21 cellular contexts compared by ENCODE assay signal in the genomic region with DNA sequence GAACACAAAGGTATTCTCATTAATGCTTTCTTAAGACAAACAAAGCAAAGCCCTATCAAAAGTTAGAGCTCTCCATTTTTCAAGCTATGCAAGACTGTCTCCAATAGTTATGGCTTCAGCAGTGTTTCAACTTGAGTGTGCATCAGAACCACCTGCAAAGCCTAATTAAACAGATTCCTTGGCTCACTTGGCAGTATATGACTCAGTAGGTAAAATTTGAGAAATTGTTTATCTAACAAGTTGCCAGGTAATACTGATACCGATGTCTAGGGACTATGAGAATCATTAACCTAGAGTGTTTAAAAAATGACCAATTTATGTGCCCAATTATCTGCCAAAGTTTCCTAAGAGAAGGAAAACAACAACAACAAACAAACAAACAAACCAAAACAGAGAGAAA.
A peak's percentile ranks its signal among the peaks of the same experiment; 100 is the strongest.
DNase-seq lines count a peak whose midpoint lies in the region; ATAC-seq and TF ChIP-seq lines count a peak whose summit lies in the region.
"Had no signal": no experiment of that assay in that cellular context is flagged by ENCODE, and none has a peak within 500 bp of the region (broad histone marks: within the 10 kb centered on the region; RNA-seq: fewer than 3 reads in every experiment).

No MANE protein-coding gene starts in this region.

- H3K9me2 ChIP-seq in GM23338 (ENCODE audit: insufficient read depth): no peaks in the 10 kb centered on the region
- H3K9me2 ChIP-seq: SK-N-SH had no signal

- no peaks in the 10 kb centered on the region for H3F3A ChIP-seq in GM23338 (replicated peaks; ENCODE audit: low read depth)

- no peak overlapping the region for H3K4me3 Mint-ChIP-seq in GM23338
- no peak overlapping the region for H3K4me3 Mint-ChIP-seq in naive thymus-derived CD8-positive, alpha-beta T cell
- H3K4me3 Mint-ChIP-seq: CD14-positive monocyte had no signal

- peaks cover 45% of the 10 kb centered on the region for H3K9me3 Mint-ChIP-seq in GM23338
- peaks cover 0 to 9% (median 4%) of the 10 kb centered on the region in 9 donors for H3K9me3 Mint-ChIP-seq in naive thymus-derived CD8-positive, alpha-beta T cell

- H3K4me3 ChIP-seq in GM23338: no peak overlapping the region

- H3K27ac Mint-ChIP-seq in GM23338: no peak overlapping the region
- H3K27ac Mint-ChIP-seq in naive thymus-derived CD8-positive, alpha-beta T cell: peak overlapping the region in 1 of 10 donors; percentile 80

- TF ChIP-seq CTCF in GM23338 (conservative IDR thresholded peaks at IDR 0.05; ENCODE audit: low read depth in 2 of 2): no peak
- no peak for TF ChIP-seq CTCF in foreskin keratinocyte (conservative IDR thresholded peaks at IDR 0.05)

- H3K27me3 ChIP-seq in GM23338 (ENCODE audit: insufficient read depth) (no peaks in the 10 kb centered on the region), foreskin keratinocyte (no peaks in the 10 kb centered on the region)

- no peak for DNase-seq in GM23338 (ENCODE audit: low spot score)
- DNase-seq in LoVo (ENCODE audit: low spot score): peak; percentile 9
- peak; percentile 8 to 38 for DNase-seq in foreskin keratinocyte
- DNase-seq in NCI-H187 treated with DMSO at 0.1 percent for 48 hours (lab: John Stamatoyannopoulos, UW): no peak
- DNase-seq in naive thymus-derived CD8-positive, alpha-beta T cell: no peak
- DNase-seq in SK-N-DZ (ENCODE audit: low spot score): no peak
- DNase-seq: AML-193; DMS 273 treated with DMSO at 0.1 percent for 48 hours; GDM1; IMR-90; MM.1S; NCI-H1092; NCI-H2081 treated with DMSO at 0.1 percent for 48 hours; NCI-H446 treated with DMSO at 0.1 percent for 48 hours; NCI-H748 treated with DMSO at 0.1 percent for 48 hours; NK-92 treated with Interleukin-12 subunit alpha and Interleukin-12 subunit beta, amount 100 ng/mL, for 24 hours; OCI-M1; SHP77; SK-N-SH had no signal

- H3K27me3 Mint-ChIP-seq in GM23338 (ENCODE audit: insufficient read depth, low read depth, poor library complexity): peaks cover 1% of the 10 kb centered on the region
- H3K27me3 Mint-ChIP-seq in naive thymus-derived CD8-positive, alpha-beta T cell: no peaks in the 10 kb centered on the region

- 0 out of 2 replicates have a peak overlapping the region, but pooled peaks have one; percentile 7 for H2AFZ ChIP-seq in GM23338

- ATAC-seq in GM23338 (no peak), foreskin keratinocyte (no peak), GM21619 (IDR thresholded peaks at IDR 0.05; ENCODE audit: unreplicated experiment) (no peak)
- ATAC-seq in naive thymus-derived CD8-positive, alpha-beta T cell: no peak

- no peaks in the 10 kb centered on the region for H3K36me3 ChIP-seq in GM23338 (ENCODE audit: insufficient read depth)

- POLR2A ChIA-PET in naive thymus-derived CD8-positive, alpha-beta T cell (lab: Charles Lee): no interaction called here

- H3K27ac ChIP-seq in GM23338 (ENCODE audit: low read depth): no peak overlapping the region
- H3K27ac ChIP-seq in foreskin keratinocyte: no peak overlapping the region

- H3K4me2 ChIP-seq in GM23338: no peak overlapping the region
- H3K4me2 ChIP-seq: SK-N-SH had no signal

- no peaks in the 10 kb centered on the region for H3K79me2 ChIP-seq in GM23338 (replicated peaks; ENCODE audit: insufficient read depth)

- peaks cover 3% of the 10 kb centered on the region; the same call in 1 of the 3 replicates for H3K4me1 Mint-ChIP-seq in GM23338
- peaks cover 3 to 17% (median 13%) of the 10 kb centered on the region in 4 donors for H3K4me1 Mint-ChIP-seq in naive thymus-derived CD8-positive, alpha-beta T cell

- no peaks in the 10 kb centered on the region for H4K20me1 ChIP-seq in GM23338 (replicated peaks; ENCODE audit: insufficient read depth)

- H3K4me1 ChIP-seq in GM23338 (ENCODE audit: insufficient read depth): no peaks in the 10 kb centered on the region
- H3K4me1 ChIP-seq in foreskin keratinocyte: no peaks in the 10 kb centered on the region

- H3K36me3 Mint-ChIP-seq in GM23338 (ENCODE audit: low read depth): peaks cover 31% of the 10 kb centered on the region
- H3K36me3 Mint-ChIP-seq in naive thymus-derived CD8-positive, alpha-beta T cell: peaks cover 0 to 4% (median 0%) of the 10 kb centered on the region in 3 donors

TF ChIP-seq in GM23338, 12 proteins besides CTCF, POLR2A, EP300 and RAD21 (continues in another document):
- TF ChIP-seq POLR2AphosphoS5 (IDR thresholded peaks at IDR 0.05; ENCODE audit: low read depth): no peak
- TF ChIP-seq STAT1 (IDR thresholded peaks at IDR 0.05; ENCODE audit: unreplicated experiment): no peak
- TF ChIP-seq EZH2phosphoT487 (IDR thresholded peaks at IDR 0.05; ENCODE audit: unreplicated experiment): no peak
- no peak for TF ChIP-seq ETS1 (IDR thresholded peaks at IDR 0.05)
- TF ChIP-seq ZNF331 (CRISPR knock-in tag; IDR thresholded peaks at IDR 0.05; ENCODE audit: low read depth): no peak
- TF ChIP-seq REST (IDR thresholded peaks at IDR 0.05; ENCODE audit: unreplicated experiment): no peak

Comparison
In these comparisons a context has a peak if more than half of its experiments do, and no peak if none do; other contexts are left out.
1. DNase-seq: peak in LoVo (single experiment) and foreskin keratinocyte (2 of 2); none in GM23338 (single experiment), NCI-H187 treated with DMSO at 0.1 percent for 48 hours (single experiment), naive thymus-derived CD8-positive, alpha-beta T cell (0 of 10) and SK-N-DZ (single experiment).